7 cellular contexts compared by ENCODE assay signal in the genomic region with DNA sequence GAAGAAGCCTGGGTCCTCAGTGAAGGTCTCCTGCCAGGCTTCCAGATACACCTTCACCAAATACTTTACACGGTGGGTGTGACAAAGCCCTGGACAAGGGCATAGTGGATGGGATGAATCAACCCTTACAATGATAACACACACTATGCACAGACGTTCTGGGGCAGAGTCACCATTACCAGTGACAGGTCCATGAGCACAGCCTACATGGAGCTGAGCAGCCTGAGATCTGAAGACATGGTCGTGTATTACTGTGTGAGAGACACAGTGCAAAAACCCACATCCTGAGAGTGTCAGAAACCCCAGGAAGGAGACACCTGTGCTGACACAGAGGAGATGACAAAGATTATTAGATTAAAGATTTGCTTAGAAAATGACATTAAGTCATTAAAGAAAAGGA.
DNase-seq lines count a peak whose midpoint lies in the region; ATAC-seq, FAIRE-seq and TF ChIP-seq lines count a peak whose summit lies in the region.
"Not testable (repeated sequence)": the region's sequence is repeated elsewhere in the genome, so short reads cannot be mapped to it uniquely, and the experiment has no call there.

No MANE protein-coding gene starts in this region.

- H3K4me3 Mint-ChIP-seq in CD4-positive, alpha-beta memory T cell, result peak overlapping the region in 2 of 8 donors; percentile 26 to 43
- H3K4me3 Mint-ChIP-seq in naive thymus-derived CD8-positive, alpha-beta T cell, result not testable (repeated sequence)

- H3K4me1 Mint-ChIP-seq in CD4-positive, alpha-beta memory T cell, result peaks cover 6 to 17% (median 12%) of the 10 kb centered on the region in 4 donors
- H3K4me1 Mint-ChIP-seq in naive thymus-derived CD8-positive, alpha-beta T cell, result not testable (repeated sequence)

- CTCF ChIA-PET in CD4-positive, alpha-beta memory T cell (lab: Charles Lee; ENCODE audit: partially characterized antibody), result not testable (repeated sequence)

- H3K4me3 ChIP-seq in CD4-positive, alpha-beta memory T cell (ENCODE audit: low read length in 2 of 2); bronchial epithelial cell (ENCODE audit: low read depth, low read length): not testable (repeated sequence)

- peak; percentile 63 to 93 for ATAC-seq in naive thymus-derived CD8-positive, alpha-beta T cell

- peak in 4 of 5 donors; percentile 29 to 75 (median 50) for DNase-seq in CD4-positive, alpha-beta memory T cell
- DNase-seq in T-helper 22 cell (ENCODE audit: low read depth) (peak; percentile 25), activated T-cell treated with anti-CD3 and anti-CD28 coated beads for 24 hours (ENCODE audit: low read depth) (peak; percentile 1), activated gamma-delta T cell treated with Interleukin-2 at 50 U/mL for 16 hours (peak; percentile 14)
- peak; percentile 27 for DNase-seq in activated CD4-positive, alpha-beta T cell treated with anti-CD3 and anti-CD28 coated beads, Interleukin-2, amount 50 U/mL, for 1 hour
- not testable (repeated sequence) for DNase-seq in bronchial epithelial cell (ENCODE audit: low read depth)
- DNase-seq in naive thymus-derived CD8-positive, alpha-beta T cell, result peak in 4 of 10 donors; percentile 13 to 51 (median 32)

- POLR2A ChIA-PET in CD4-positive, alpha-beta memory T cell (lab: Charles Lee; ENCODE audit: partially characterized antibody); naive thymus-derived CD8-positive, alpha-beta T cell (lab: Charles Lee): not testable (repeated sequence)

- H3K9me3 ChIP-seq in CD4-positive, alpha-beta memory T cell (ENCODE audit: control insufficient read depth in 1 of 2, low read length in 2 of 2), result not testable (repeated sequence)

- not testable (repeated sequence) for H3K36me3 Mint-ChIP-seq in CD4-positive, alpha-beta memory T cell; naive thymus-derived CD8-positive, alpha-beta T cell

- not testable (repeated sequence) for TF ChIP-seq CTCF in bronchial epithelial cell (IDR thresholded peaks at IDR 0.05; ENCODE audit: insufficient read depth, low read length, severe bottlenecking)

- not testable (repeated sequence) for H3K27me3 Mint-ChIP-seq in CD4-positive, alpha-beta memory T cell; naive thymus-derived CD8-positive, alpha-beta T cell

- peak overlapping the region in 4 of 7 donors; percentile 17 to 66 (median 26) for H3K27ac Mint-ChIP-seq in CD4-positive, alpha-beta memory T cell
- peak overlapping the region in 1 of 10 donors; percentile 49 for H3K27ac Mint-ChIP-seq in naive thymus-derived CD8-positive, alpha-beta T cell

- not testable (repeated sequence) for H3K27ac ChIP-seq in CD4-positive, alpha-beta memory T cell (ENCODE audit: low read depth, low read length)

- not testable (repeated sequence) for H3K27me3 ChIP-seq in CD4-positive, alpha-beta memory T cell (ENCODE audit: insufficient read depth, low read length); bronchial epithelial cell (ENCODE audit: control insufficient read depth, insufficient read depth, low read length)

- H3K9me3 Mint-ChIP-seq in CD4-positive, alpha-beta memory T cell; naive thymus-derived CD8-positive, alpha-beta T cell: not testable (repeated sequence)

- H3K4me1 ChIP-seq in CD4-positive, alpha-beta memory T cell (ENCODE audit: insufficient read depth, low read length), result not testable (repeated sequence)

- intact Hi-C loops in CD4-positive, alpha-beta memory T cell (cut with micrococcal nuclease), result not testable (repeated sequence)

- FAIRE-seq in bronchial epithelial cell (lab: Jason Lieb, UNC), result peak; percentile 47

- not testable (repeated sequence) for H3K36me3 ChIP-seq in CD4-positive, alpha-beta memory T cell (ENCODE audit: insufficient read depth, low read length); bronchial epithelial cell (ENCODE audit: control insufficient read depth, insufficient read depth, low read length)
